27 cellular contexts compared by ENCODE assay signal in the genomic region with DNA sequence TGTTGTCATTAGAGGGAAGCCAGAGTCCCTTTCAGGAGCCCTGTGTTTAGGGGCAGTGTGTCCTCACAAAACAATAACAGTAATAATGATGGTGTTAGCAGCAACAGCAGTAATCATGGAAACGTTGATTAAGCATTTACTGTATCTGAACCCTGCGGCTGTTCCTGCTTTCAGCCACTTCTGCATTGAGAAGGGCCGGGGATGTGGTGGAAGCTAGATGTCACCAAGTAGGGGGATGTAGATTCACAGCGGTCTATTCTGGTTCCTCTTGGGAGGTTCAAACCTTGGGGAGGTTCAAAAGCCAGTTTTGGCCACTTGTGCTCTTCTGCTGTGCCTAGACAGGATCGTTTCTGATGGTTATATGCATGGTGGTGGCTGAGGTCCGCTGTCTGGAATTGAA. TPM values are rescaled to one million over a fixed set of nuclear protein-coding genes. Genes with fewer than 3 reads are reported as not detected.
A peak's percentile ranks its signal among the peaks of the same experiment; 100 is the strongest.
DNase-seq lines count a peak whose midpoint lies in the region; ATAC-seq and TF ChIP-seq lines count a peak whose summit lies in the region.
"Had no signal": no experiment of that assay in that cellular context is flagged by ENCODE, and none has a peak within 500 bp of the region (broad histone marks: within the 10 kb centered on the region; RNA-seq: fewer than 3 reads in every experiment).

No MANE protein-coding gene starts in this region.

- no peaks in the 10 kb centered on the region for H3K9me3 ChIP-seq in right atrium auricular region
- no peaks in the 10 kb centered on the region for H3K9me3 ChIP-seq in upper lobe of right lung
- H3K9me3 ChIP-seq in Peyer's patch, result no peaks in the 10 kb centered on the region
- H3K9me3 ChIP-seq: esophagus squamous epithelium, suprapubic skin had no signal

- H3K27me3 ChIP-seq in right atrium auricular region (no peaks in the 10 kb centered on the region), upper lobe of right lung (no peaks in the 10 kb centered on the region), Peyer's patch (no peaks in the 10 kb centered on the region)
- H3K27me3 ChIP-seq: esophagus squamous epithelium, foreskin keratinocyte, suprapubic skin had no signal

- peak; percentile 55 for ATAC-seq in upper lobe of right lung
- ATAC-seq in GM21381 (IDR thresholded peaks at IDR 0.05; ENCODE audit: unreplicated experiment), result no peak
- ATAC-seq: activated CD8-positive, alpha-beta T cell treated with anti-CD3 and anti-CD28 coated beads for 36 hours; foreskin keratinocyte; HCT116; left colon; SK-N-SH treated with all-trans-retinoic acid at 6 μM for 48 hours; stimulated activated memory B cell treated with anti-CD40 and anti-IgM and Interleukin-4, amounts not matched to agents 10 μg/mL and 1 μg/mL and 100 μg/mL, for 72 hours had no signal

- no peak for TF ChIP-seq POLR2A in Peyer's patch (IDR thresholded peaks at IDR 0.05)

- H3K4me3 ChIP-seq in right atrium auricular region, result no peak overlapping the region
- no peak overlapping the region for H3K4me3 ChIP-seq in upper lobe of right lung
- no peak overlapping the region for H3K4me3 ChIP-seq in Peyer's patch
- H3K4me3 ChIP-seq: esophagus squamous epithelium, suprapubic skin had no signal

- H3K4me1 ChIP-seq in right atrium auricular region, result peaks cover 0 to 15% of the 10 kb centered on the region in 2 donors
- no peaks in the 10 kb centered on the region for H3K4me1 ChIP-seq in upper lobe of right lung
- H3K4me1 ChIP-seq in Peyer's patch, result peaks cover 0 to 10% (median 0%) of the 10 kb centered on the region in 4 donors
- H3K4me1 ChIP-seq: foreskin keratinocyte, suprapubic skin had no signal

- H3K27ac ChIP-seq in right atrium auricular region (peak overlapping the region; percentile 71 to 88), cingulate gyrus (ENCODE audit: low read depth, low read length) (peak overlapping the region; percentile 12), upper lobe of right lung (no peak overlapping the region), Peyer's patch (peak overlapping the region in 1 of 4 donors; percentile 8)
- H3K27ac ChIP-seq: foreskin keratinocyte, suprapubic skin had no signal

- no peak for DNase-seq in right atrium auricular region (ENCODE audit: low spot score)
- no peak for DNase-seq in cardiac septum (ENCODE audit: low spot score)
- DNase-seq in midbrain (lab: John Stamatoyannopoulos, UW), result peak; percentile 10
- DNase-seq in upper lobe of right lung, result no peak
- DNase-seq in NCI-H2029 (lab: John Stamatoyannopoulos, UW), result no peak
- DNase-seq in Peyer's patch, result no peak
- DNase-seq: activated CD4-positive, alpha-beta T cell treated with anti-CD3 and anti-CD28 coated beads for 1 hour; activated CD8-positive, alpha-beta memory T cell treated with anti-CD3 and anti-CD28 coated beads, Interleukin-2, amount 50 U/mL, for 48 hours; activated CD8-positive, alpha-beta T cell treated with anti-CD3 and anti-CD28 coated beads for 36 hours; activated naive CD4-positive, alpha-beta T cell treated with anti-CD3 and anti-CD28 coated beads for 36 hours; CD4-positive, CD25-positive, alpha-beta regulatory T cell; central memory CD4-positive, alpha-beta T cell; DND-41; esophagus squamous epithelium; foreskin keratinocyte; GF-D8; Karpas-422; left colon; naive B cell; NCI-H1436 treated with DMSO at 0.1 percent for 48 hours; NCI-H82 had no signal

- intact Hi-C loops in cardiac septum (cut with DNase I) (no loop called here), upper lobe of right lung (cut with DNase I) (no loop called here)

- TF ChIP-seq CTCF in right atrium auricular region (IDR thresholded peaks at IDR 0.05) (no peak), upper lobe of right lung (IDR thresholded peaks at IDR 0.05) (no peak), Peyer's patch (IDR thresholded peaks at IDR 0.05) (no peak)

- H3K36me3 ChIP-seq in right atrium auricular region (peaks cover 16% of the 10 kb centered on the region), upper lobe of right lung (peaks cover 22% of the 10 kb centered on the region), Peyer's patch (peaks cover 0 to 18% (median 0%) of the 10 kb centered on the region in 3 donors)

RNA-seq across cellular contexts. Expression of a gene that starts 44.8 kb away (rescaled TPM):
- total RNA-seq in right atrium auricular region, result 10 to 100 TPM; 15.1 to 19.1 TPM
- 14.0 TPM for total RNA-seq in cardiac septum
- total RNA-seq in upper lobe of right lung, result 23.7 TPM
- 100 to 1,000 TPM in 1 of 4 donors, 10 to 100 TPM in 3; 39.9 to 175 (median 49.6) TPM for total RNA-seq in Peyer's patch
